ENCODE assay signal across 9 cellular contexts in the genomic region with DNA sequence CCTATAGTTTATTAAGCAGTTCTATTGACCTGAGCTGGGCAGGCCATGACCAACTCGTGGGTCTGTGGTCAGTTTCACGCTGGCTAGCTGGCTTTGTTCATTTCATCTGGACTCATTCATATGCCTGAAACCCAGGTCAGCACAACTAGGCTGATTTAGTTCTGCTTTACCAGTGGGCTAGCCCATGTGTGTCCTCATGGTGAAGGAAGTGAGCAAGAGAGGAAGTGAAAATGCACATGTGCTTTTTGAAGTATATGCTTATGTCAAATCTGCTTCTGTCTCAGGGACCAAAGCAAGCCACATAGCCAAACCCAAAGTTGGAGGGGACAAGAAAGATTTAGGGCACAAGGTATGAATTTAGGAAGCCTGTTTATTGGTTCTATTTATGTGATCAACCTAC.
DNase-seq lines count a peak whose midpoint lies in the region; ATAC-seq lines count a peak whose summit lies in the region.
"Had no signal": no experiment of that assay in that cellular context is flagged by ENCODE, and none has a peak within 500 bp of the region (broad histone marks: within the 10 kb centered on the region; RNA-seq: fewer than 3 reads in every experiment).

No MANE protein-coding gene starts in this region.

- H3K4me3 Mint-ChIP-seq in activated T-cell treated with anti-CD3 and anti-CD28 coated beads, Interleukin-2, amount 50 U/mL, for 72 hours: no peak overlapping the region

- H3K27ac Mint-ChIP-seq in activated T-cell treated with anti-CD3 and anti-CD28 coated beads, Interleukin-2, amount 50 U/mL, for 72 hours: no peak overlapping the region
- H3K27ac Mint-ChIP-seq: activated naive CD4-positive, alpha-beta T cell treated with anti-CD3 and anti-CD28 coated beads, Interleukin-2, amount 50 U/mL, for 72 hours had no signal

- DNase-seq in CD1c-positive myeloid dendritic cell (ENCODE audit: extremely low spot score) (peak; percentile 58), RPMI8226 (peak; percentile 85), NCI-H82 (lab: John Stamatoyannopoulos, UW) (no peak)
- DNase-seq in activated T-cell treated with anti-CD3 and anti-CD28 coated beads, Interleukin-2, amount 50 U/mL, for 72 hours: no peak
- DNase-seq in activated T-cell treated with anti-CD3 and anti-CD28 coated beads, Interleukin-2, amount 50 U/mL, for 1 hour: no peak
- no peak for DNase-seq in activated CD8-positive, alpha-beta memory T cell treated with anti-CD3 and anti-CD28 coated beads, Interleukin-2, amount 50 U/mL, for 48 hours

- H3K9me3 Mint-ChIP-seq in activated T-cell treated with anti-CD3 and anti-CD28 coated beads, Interleukin-2, amount 50 U/mL, for 72 hours: no peaks in the 10 kb centered on the region

- no peaks in the 10 kb centered on the region for H3K27me3 Mint-ChIP-seq in activated T-cell treated with anti-CD3 and anti-CD28 coated beads, Interleukin-2, amount 50 U/mL, for 72 hours (ENCODE audit: low read depth)

- peaks cover 0 to 2% of the 10 kb centered on the region in 2 donors for H3K36me3 Mint-ChIP-seq in activated T-cell treated with anti-CD3 and anti-CD28 coated beads, Interleukin-2, amount 50 U/mL, for 72 hours (ENCODE audit: insufficient read depth in 2 of 2)
- H3K36me3 Mint-ChIP-seq: activated naive CD4-positive, alpha-beta T cell treated with anti-CD3 and anti-CD28 coated beads, Interleukin-2, amount 50 U/mL, for 72 hours had no signal

- H3K4me1 Mint-ChIP-seq in activated T-cell treated with anti-CD3 and anti-CD28 coated beads, Interleukin-2, amount 50 U/mL, for 72 hours (ENCODE audit: low read depth): no peaks in the 10 kb centered on the region

- ATAC-seq in GM19452 (IDR thresholded peaks at IDR 0.05; ENCODE audit: unreplicated experiment): peak; percentile 82
- peak; percentile 76 for ATAC-seq in HG03045 (IDR thresholded peaks at IDR 0.05; ENCODE audit: unreplicated experiment)
- ATAC-seq in activated T-cell treated with anti-CD3 and anti-CD28 coated beads, Interleukin-2, amount 50 U/mL, for 72 hours (replicated peaks in 1 of 2): no peak
- ATAC-seq: activated naive CD4-positive, alpha-beta T cell treated with anti-CD3 and anti-CD28 coated beads, Interleukin-2, amount 50 U/mL, for 72 hours had no signal

Comparison
In these comparisons a context has a peak if more than half of its experiments do, and no peak if none do; other contexts are left out.
1. DNase-seq: peak in CD1c-positive myeloid dendritic cell (single experiment) and RPMI8226 (single experiment); none in activated T-cell treated with anti-CD3 and anti-CD28 coated beads, Interleukin-2, amount 50 U/mL, for 72 hours (0 of 2), activated T-cell treated with anti-CD3 and anti-CD28 coated beads, Interleukin-2, amount 50 U/mL, for 1 hour (single experiment), activated CD8-positive, alpha-beta memory T cell treated with anti-CD3 and anti-CD28 coated beads, Interleukin-2, amount 50 U/mL, for 48 hours (single experiment) and NCI-H82 (single experiment).
2. ATAC-seq: peak in GM19452 (single experiment) and HG03045 (single experiment); none in activated T-cell treated with anti-CD3 and anti-CD28 coated beads, Interleukin-2, amount 50 U/mL, for 72 hours (0 of 2).